24 cellular contexts compared by ENCODE assay signal in genomic region chr3:78570482-78570881, GRCh38.
"Had no signal": no experiment of that assay in that cellular context is flagged by ENCODE, and none has a peak within 500 bp of the region (broad histone marks: within the 10 kb centered on the region; RNA-seq: fewer than 3 reads in every experiment).

No MANE protein-coding gene starts in this region.

- H3K27ac ChIP-seq: PC-9, Peyer's patch, SJSA1, SK-N-MC had no signal

- DNase-seq: KBM-7; MG63; NCI-H1092; NCI-H1105 treated with DMSO at 0.1 percent for 48 hours; NCI-H1417 treated with DMSO at 0.1 percent for 48 hours; NCI-H146; NCI-H1694 treated with DMSO at 0.1 percent for 48 hours; NCI-H1930; NCI-H2081; NCI-H2107; NCI-H226; NCI-H510A; NCI-H524 treated with DMSO at 0.1 percent for 48 hours; NCI-H69; NCI-H774; NK-92 treated with Interleukin-12 subunit alpha and Interleukin-12 subunit beta, amount 100 ng/mL, for 24 hours; OCI-M1; PC-9; Peyer's patch; Right ventricle myocardium superior; SIG-M5; SW 1271 had no signal

- H3K9me3 ChIP-seq: MG63, Peyer's patch, SJSA1 had no signal

- H3K36me3 ChIP-seq: MG63, Peyer's patch, SJSA1 had no signal

- H2AFZ ChIP-seq: PC-9 had no signal

- H3K4me2 ChIP-seq: PC-9 had no signal

- H3K4me3 ChIP-seq: MG63, PC-9, Peyer's patch, SJSA1, SK-N-MC had no signal

- H3K27me3 ChIP-seq: MG63, Peyer's patch, SJSA1 had no signal

- H3K4me1 ChIP-seq: Peyer's patch, SJSA1 had no signal
